In genomic region chr10:15106352-15107013, GRCh38 we compare ENCODE assay signal across 9 cellular contexts.
DNase-seq lines count a peak whose midpoint lies in the region; ATAC-seq and TF ChIP-seq lines count a peak whose summit lies in the region.
"Had no signal": no experiment of that assay in that cellular context is flagged by ENCODE, and none has a peak within 500 bp of the region (broad histone marks: within the 10 kb centered on the region; RNA-seq: fewer than 3 reads in every experiment).

No MANE protein-coding gene starts in this region.

- TF ChIP-seq CTCF in cardiac fibroblast (IDR thresholded peaks at IDR 0.05; ENCODE audit: low read depth, low read length) = peak; percentile 94

- DNase-seq in NCI-H1436 (lab: John Stamatoyannopoulos, UW) (peak; percentile 57), NCI-H1436 treated with DMSO at 0.1 percent for 48 hours (lab: John Stamatoyannopoulos, UW) (no peak), NCI-H2171 (lab: John Stamatoyannopoulos, UW) (peak; percentile 2), cardiac fibroblast (ENCODE audit: low read depth in 2 of 2) (peak; percentile 81 to 83), left kidney (ENCODE audit: low read depth, low spot score) (peak; percentile 89)
- DNase-seq in activated CD4-positive, CD25-positive, alpha-beta regulatory T cell treated with anti-CD3 and anti-CD28 coated beads, Interleukin-2, amount 50 U/mL, for 16 hours (ENCODE audit: low read depth, low spot score) = peak; percentile 46
- DNase-seq in stimulated activated CD4-positive, alpha-beta T cell treated with anti-CD3 and anti-CD28 coated beads, Interleukin-4, amount 100 ng/mL, for 4 hours = peak; percentile 54 to 63

- ATAC-seq in HG02642 (IDR thresholded peaks at IDR 0.05; ENCODE audit: poor library complexity, unreplicated experiment) = peak; percentile 85

- H3K4me3 ChIP-seq in cardiac fibroblast (replicated peaks in 1 of 2; ENCODE audit: low read depth in 2 of 2, low read length in 2 of 2) = no peak overlapping the region
- H3K4me3 ChIP-seq: BLaER1 had no signal
